33 cellular contexts compared by ENCODE assay signal in genomic region chr16:25596194-25596593, GRCh38.
"Had no signal": no experiment of that assay in that cellular context is flagged by ENCODE, and none has a peak within 500 bp of the region (broad histone marks: within the 10 kb centered on the region; RNA-seq: fewer than 3 reads in every experiment).

No MANE protein-coding gene starts in this region.

- H3K27me3 ChIP-seq: adrenal gland, ascending aorta, body of pancreas, brain microvascular endothelial cell, breast epithelium, cardiac muscle cell had no signal

- H3K36me3 ChIP-seq: adrenal gland, ascending aorta, brain microvascular endothelial cell, breast epithelium, cardiac muscle cell had no signal

- H3K4me3 ChIP-seq: adrenal gland, ascending aorta, body of pancreas, breast epithelium, cardiac muscle cell had no signal

- DNase-seq: activated effector memory CD4-positive, alpha-beta T cell treated with anti-CD3 and anti-CD28 coated beads, Interleukin-2, amount 50 U/mL, for 16 hours; activated effector memory CD4-positive, alpha-beta T cell treated with Interleukin-2 at 50 U/mL for 16 hours; activated gamma-delta T cell; activated gamma-delta T cell treated with Interleukin-2 at 50 U/mL for 16 hours; activated naive CD4-positive, alpha-beta T cell; activated naive CD4-positive, alpha-beta T cell treated with anti-CD3 and anti-CD28 coated beads for 36 hours; activated naive CD4-positive, alpha-beta T cell treated with anti-CD3 and anti-CD28 coated beads, Interleukin-2, amount 10 ng/mL, durations not matched to agents 7 days and 5 days; activated naive CD4-positive, alpha-beta T cell treated with anti-CD3 and anti-CD28 coated beads, Interleukin-2, amount 50 U/mL, for 16 hours; activated naive CD4-positive, alpha-beta T cell treated with Interleukin-2 at 50 U/mL for 16 hours; activated naive CD8-positive, alpha-beta T cell treated with anti-CD3 and anti-CD28 coated beads for 36 hours; activated naive CD8-positive, alpha-beta T cell treated with anti-CD3 and anti-CD28 coated beads, Interleukin-2, amount 10 ng/mL, durations not matched to agents 7 days and 5 days; activated naive CD8-positive, alpha-beta T cell treated with anti-CD3 and anti-CD28 coated beads, Interleukin-2, amount 50 U/mL, for 24 hours; activated T-cell treated with anti-CD3 and anti-CD28 coated beads for 4 hours; activated T-cell treated with anti-CD3 and anti-CD28 coated beads, Interleukin-2, amount 50 U/mL, for 1 hour; activated T-cell treated with anti-CD3 and anti-CD28 coated beads, Interleukin-2, amount 50 U/mL, for 24 hours; activated T-cell treated with anti-CD3 and anti-CD28 coated beads, Interleukin-2, amount 50 U/mL, for 4 hours; activated T-cell treated with anti-CD3 and anti-CD28 coated beads, Interleukin-2, amount 50 U/mL, for 48 hours; activated T-cell treated with anti-CD3 and anti-CD28 coated beads, Interleukin-2, amount 50 U/mL, for 72 hours; adrenal gland; amniotic stem cell; amygdala; anterior cingulate cortex; aorta; brain microvascular endothelial cell; caudate nucleus; central memory CD4-positive, alpha-beta T cell; cerebellar nuclear complex had no signal

- H3K27ac ChIP-seq: adrenal gland, ascending aorta, body of pancreas, brain microvascular endothelial cell, breast epithelium, cardiac muscle cell had no signal

- ATAC-seq: activated naive CD4-positive, alpha-beta T cell treated with anti-CD3 and anti-CD28 coated beads, Interleukin-2, amount 50 U/mL, for 72 hours; activated naive CD8-positive, alpha-beta T cell treated with anti-CD3 and anti-CD28 coated beads, Interleukin-2, amount 50 U/mL, for 24 hours; activated T-cell treated with anti-CD3 and anti-CD28 coated beads, Interleukin-2, amount 50 U/mL, for 4 hours; activated T-cell treated with anti-CD3 and anti-CD28 coated beads, Interleukin-2, amount 50 U/mL, for 72 hours; activated T-helper 17 cell treated with anti-CD3 and anti-CD28 coated beads, Interleukin-2, amount 50 U/mL, for 72 hours; body of pancreas had no signal

- H3K4me1 ChIP-seq: adrenal gland, ascending aorta, breast epithelium had no signal

- H3K9me3 ChIP-seq: adrenal gland, ascending aorta, body of pancreas, breast epithelium had no signal
